Comparison of ENCODE assay signal across 9 cellular contexts in the genomic region with DNA sequence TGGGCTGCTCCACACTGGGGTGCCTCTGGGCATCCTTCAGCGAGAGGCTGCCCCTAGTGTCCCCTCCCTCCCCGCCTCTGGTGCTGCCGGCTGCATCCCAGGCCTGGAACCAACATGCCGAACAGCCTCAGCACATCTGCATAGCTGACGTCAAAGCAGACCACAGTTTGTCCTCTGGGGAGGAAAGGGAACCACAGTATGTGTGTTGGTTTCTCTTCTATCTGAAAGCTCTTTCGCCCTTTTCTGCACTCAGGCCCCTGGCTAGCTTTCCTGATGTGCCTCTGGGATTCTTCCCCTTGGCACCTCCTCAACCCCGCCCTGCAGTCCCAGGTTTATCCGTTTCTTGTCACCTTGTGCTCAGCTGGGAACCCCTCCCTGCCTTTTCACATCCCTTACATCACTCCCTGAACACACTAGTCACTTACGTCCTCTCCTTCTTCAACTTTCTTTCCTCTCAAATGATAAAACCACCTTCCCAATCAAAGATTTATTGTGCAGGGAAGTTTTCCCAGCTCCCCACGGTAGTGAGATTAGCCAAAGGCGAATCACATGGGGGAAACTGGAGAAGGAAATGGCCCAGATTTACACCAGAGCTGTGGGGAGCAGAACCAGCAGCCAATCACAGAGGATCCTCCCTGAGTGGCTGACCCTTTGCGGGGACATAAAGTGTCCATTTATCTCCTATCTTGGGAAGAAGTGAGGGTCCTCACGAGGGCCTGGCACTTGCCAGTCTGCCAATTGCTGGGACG. TPM values are rescaled to one million over a fixed set of nuclear protein-coding genes. Genes with fewer than 3 reads are reported as not detected.
A peak's percentile ranks its signal among the peaks of the same experiment; 100 is the strongest.
DNase-seq lines count a peak whose midpoint lies in the region; ATAC-seq and TF ChIP-seq lines count a peak whose summit lies in the region.
"Had no signal": no experiment of that assay in that cellular context is flagged by ENCODE, and none has a peak within 500 bp of the region (broad histone marks: within the 10 kb centered on the region; RNA-seq: fewer than 3 reads in every experiment).

No MANE protein-coding gene starts in this region.

- no peak overlapping the region for H3K4me3 Mint-ChIP-seq in WTC11

- H3K27me3 ChIP-seq in heart right ventricle (no peaks in the 10 kb centered on the region), upper lobe of right lung (no peaks in the 10 kb centered on the region)

- H3K4me1 ChIP-seq in heart right ventricle (peaks cover 3 to 27% (median 16%) of the 10 kb centered on the region in 9 donors), upper lobe of right lung (peaks cover 4% of the 10 kb centered on the region)

- no peaks in the 10 kb centered on the region for H3K36me3 ChIP-seq in heart right ventricle
- no peaks in the 10 kb centered on the region for H3K36me3 ChIP-seq in upper lobe of right lung

- intact Hi-C loops in Right ventricle myocardium inferior (cut with DNase I) (no loop called here), cardiac septum (cut with DNase I) (no loop called here), heart right ventricle (cut with DNase I) (no loop called here), upper lobe of right lung (cut with DNase I) (no loop called here)

- peaks cover 25% of the 10 kb centered on the region for H3K27me3 Mint-ChIP-seq in WTC11 (ENCODE audit: low read depth)

- POLR2A ChIA-PET in WTC11 (lab: Charles Lee) = no interaction called here

- no peak overlapping the region for H3K27ac Mint-ChIP-seq in WTC11

- peak; percentile 81 for DNase-seq in Right ventricle myocardium inferior (ENCODE audit: missing footprints)
- DNase-seq in cardiac septum (ENCODE audit: low spot score) = no peak
- no peak for DNase-seq in WTC11 (ENCODE audit: low spot score)
- DNase-seq in heart right ventricle = peak; percentile 60 to 78
- DNase-seq in upper lobe of right lung = no peak
- DNase-seq in DMS114 treated with DMSO at 0.1 percent for 48 hours (lab: John Stamatoyannopoulos, UW; ENCODE audit: unreplicated experiment) = no peak
- no peak for DNase-seq in SHP77 treated with DMSO at 0.1 percent for 48 hours (lab: John Stamatoyannopoulos, UW)

- no peaks in the 10 kb centered on the region for H3K36me3 Mint-ChIP-seq in WTC11

- peaks cover 4% of the 10 kb centered on the region; the same call in 1 of the 2 replicates for H3K4me1 Mint-ChIP-seq in WTC11

- H3K4me3 ChIP-seq in heart right ventricle = no peak overlapping the region
- H3K4me3 ChIP-seq in upper lobe of right lung = no peak overlapping the region

- H3K27ac ChIP-seq in heart right ventricle (peak overlapping the region in 8 of 10 donors; percentile 5 to 71 (median 51)), upper lobe of right lung (no peak overlapping the region)
- H3K27ac ChIP-seq: C4-2B had no signal

- TF ChIP-seq CTCF in WTC11 (IDR thresholded peaks at IDR 0.05) = no peak
- peak in 1 of 9 donors; percentile 19 for TF ChIP-seq CTCF in heart right ventricle (IDR thresholded peaks at IDR 0.05)
- TF ChIP-seq CTCF in upper lobe of right lung (IDR thresholded peaks at IDR 0.05) = no peak

- H3K9me3 ChIP-seq in heart right ventricle (no peaks in the 10 kb centered on the region), upper lobe of right lung (no peaks in the 10 kb centered on the region)

- H3K9me3 Mint-ChIP-seq in WTC11 = peaks cover 10% of the 10 kb centered on the region

- WGBS in heart right ventricle, 2 donors = 49 to 56% methylated on average over 14 of the region's 14 CpGs

- ATAC-seq in Right ventricle myocardium inferior (peak; percentile 87), HG03039 (IDR thresholded peaks at IDR 0.05; ENCODE audit: unreplicated experiment) (peak; percentile 98), WTC11 (peak; percentile 44), heart right ventricle (peak; percentile 65 to 89 (median 76)), upper lobe of right lung (peak; percentile 82)

- CTCF ChIA-PET in WTC11 (lab: Charles Lee) = interaction anchor here (1.5 kb wide), 1 partner anchor 9 kb away, joined by 3 read pairs; no protein-coding TSS in a partner anchor

TF ChIP-seq in WTC11, 78 proteins besides CTCF, POLR2A, EP300 and RAD21 (continues in another document):
- TF ChIP-seq, protein P1, sequence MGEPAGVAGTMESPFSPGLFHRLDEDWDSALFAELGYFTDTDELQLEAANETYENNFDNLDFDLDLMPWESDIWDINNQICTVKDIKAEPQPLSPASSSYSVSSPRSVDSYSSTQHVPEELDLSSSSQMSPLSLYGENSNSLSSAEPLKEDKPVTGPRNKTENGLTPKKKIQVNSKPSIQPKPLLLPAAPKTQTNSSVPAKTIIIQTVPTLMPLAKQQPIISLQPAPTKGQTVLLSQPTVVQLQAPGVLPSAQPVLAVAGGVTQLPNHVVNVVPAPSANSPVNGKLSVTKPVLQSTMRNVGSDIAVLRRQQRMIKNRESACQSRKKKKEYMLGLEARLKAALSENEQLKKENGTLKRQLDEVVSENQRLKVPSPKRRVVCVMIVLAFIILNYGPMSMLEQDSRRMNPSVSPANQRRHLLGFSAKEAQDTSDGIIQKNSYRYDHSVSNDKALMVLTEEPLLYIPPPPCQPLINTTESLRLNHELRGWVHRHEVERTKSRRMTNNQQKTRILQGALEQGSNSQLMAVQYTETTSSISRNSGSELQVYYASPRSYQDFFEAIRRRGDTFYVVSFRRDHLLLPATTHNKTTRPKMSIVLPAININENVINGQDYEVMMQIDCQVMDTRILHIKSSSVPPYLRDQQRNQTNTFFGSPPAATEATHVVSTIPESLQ (CRISPR knock-in tag; IDR thresholded peaks at IDR 0.05) = no peak
- no peak for TF ChIP-seq ZSCAN18 (CRISPR knock-in tag; IDR thresholded peaks at IDR 0.05)
- TF ChIP-seq AFF4 (CRISPR knock-in tag; IDR thresholded peaks at IDR 0.05; ENCODE audit: borderline replicate concordance) = no peak
- TF ChIP-seq NFYB (CRISPR knock-in tag; conservative IDR thresholded peaks at IDR 0.05; ENCODE audit: low read depth) = no peak
- TF ChIP-seq ZBTB21 (CRISPR knock-in tag; IDR thresholded peaks at IDR 0.05; ENCODE audit: borderline replicate concordance) = no peak

RNA-seq across cellular contexts. Expression of gene B4GALT1, which starts 35.6 kb away (rescaled TPM):
- total RNA-seq in Right ventricle myocardium inferior (43.6 TPM), cardiac septum (35.7 TPM), WTC11 (2021) (19.1 to 20.2 TPM (median 19.8 TPM) in 3 replicates), heart right ventricle (100 to 1,000 TPM in 1 of 10 donors, 10 to 100 TPM in 9; 30.0 to 117 (median 43.1) TPM), upper lobe of right lung (80.1 TPM)
- polyA plus RNA-seq in heart right ventricle = 10 to 100 TPM; 14.8 to 29.0 TPM

RNA-seq across cellular contexts. Expression of gene SPINK4, which starts 37.2 kb away (rescaled TPM):
- total RNA-seq in Right ventricle myocardium inferior (not detected), cardiac septum (not detected), WTC11 (2021) (not detected in 3 replicates), heart right ventricle (not detected), upper lobe of right lung (not detected)
- polyA plus RNA-seq in heart right ventricle = not detected

Comparison
In these comparisons a context has a peak if more than half of its experiments do, and no peak if none do; other contexts are left out.
1. DNase-seq: peak in Right ventricle myocardium inferior (single experiment) and heart right ventricle (2 of 2); none in cardiac septum (single experiment), WTC11 (single experiment), upper lobe of right lung (single experiment), DMS114 treated with DMSO at 0.1 percent for 48 hours (single experiment) and SHP77 treated with DMSO at 0.1 percent for 48 hours (single experiment).
2. ATAC-seq: peak in every context shown above with its lines; median percentile 98 in HG03039; 87 in Right ventricle myocardium inferior; 82 in upper lobe of right lung; 76 in heart right ventricle; 44 in WTC11.